Comparison of ENCODE assay signal across 8 cellular contexts in the genomic region with DNA sequence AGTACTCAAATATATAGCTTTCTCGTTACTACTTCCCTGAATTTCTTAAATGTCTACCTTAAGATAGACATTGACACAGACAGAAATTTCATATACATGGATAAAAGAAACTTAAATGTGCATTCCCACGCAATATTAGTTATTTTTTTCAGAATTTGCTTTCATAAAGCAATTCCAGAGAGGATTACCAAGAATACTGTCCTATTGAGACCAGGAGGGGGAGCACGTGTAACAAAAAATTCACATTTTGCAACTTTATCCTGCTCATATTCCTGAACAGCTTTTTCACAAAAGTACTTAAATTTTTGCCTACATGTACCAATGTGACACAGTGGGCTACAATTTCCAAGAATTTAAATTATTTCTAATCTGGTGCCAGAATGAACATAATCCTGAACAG. TPM values are rescaled to one million over a fixed set of nuclear protein-coding genes. Genes with fewer than 3 reads are reported as not detected.
DNase-seq lines count a peak whose midpoint lies in the region; ATAC-seq and TF ChIP-seq lines count a peak whose summit lies in the region.

No MANE protein-coding gene starts in this region.

- peak; percentile 1 for DNase-seq in NCI-H1436 (lab: John Stamatoyannopoulos, UW)
- DNase-seq in NCI-H1436 treated with DMSO at 0.1 percent for 48 hours (lab: John Stamatoyannopoulos, UW): no peak
- peak; percentile 58 for DNase-seq in NB4 (ENCODE audit: low read depth)
- DNase-seq in lower lobe of right lung: no peak
- no peak for DNase-seq in DMS153 (lab: John Stamatoyannopoulos, UW)
- no peak for DNase-seq in ureter (ENCODE audit: low spot score)

- H3K9me3 ChIP-seq in lower lobe of right lung: no peaks in the 10 kb centered on the region

- H3K36me3 ChIP-seq in lower lobe of right lung: peaks cover 88% of the 10 kb centered on the region

- ATAC-seq in lower lobe of right lung: no peak
- ATAC-seq in HG03159 (IDR thresholded peaks at IDR 0.05; ENCODE audit: unreplicated experiment): no peak

- H3K4me3 ChIP-seq in NB4 (ENCODE audit: low read depth, low read length) (no peak overlapping the region), lower lobe of right lung (no peak overlapping the region)

- H3K9me3 Mint-ChIP-seq in brain: peaks cover 2 to 7% (median 5%) of the 10 kb centered on the region in 5 experiments

- H3K4me1 Mint-ChIP-seq in brain: no peaks in the 10 kb centered on the region

- TF ChIP-seq POLR2A in NB4 (IDR thresholded peaks at IDR 0.05; ENCODE audit: extremely low read depth, insufficient read length): no peak

- intact Hi-C loops in lower lobe of right lung (cut with DNase I): loop anchor here (10.0 kb wide), 1 partner anchor 160 kb away; no protein-coding TSS in a partner anchor

- peaks cover 2% of the 10 kb centered on the region for H3K27me3 Mint-ChIP-seq in brain

- no peaks in the 10 kb centered on the region for H3K4me1 ChIP-seq in lower lobe of right lung

- no peak overlapping the region for H3K4me3 Mint-ChIP-seq in brain

- peak; percentile 54 for TF ChIP-seq CTCF in NB4 (IDR thresholded peaks at IDR 0.05; ENCODE audit: low read depth, low read length)
- peak; percentile 66 to 82 for TF ChIP-seq CTCF in brain (conservative IDR thresholded peaks at IDR 0.05)
- TF ChIP-seq CTCF in lower lobe of right lung (IDR thresholded peaks at IDR 0.05): peak; percentile 50

- H3K27ac ChIP-seq in lower lobe of right lung: no peak overlapping the region

- H3K36me3 Mint-ChIP-seq in brain: peaks cover 53% of the 10 kb centered on the region

- no peaks in the 10 kb centered on the region for H3K27me3 ChIP-seq in lower lobe of right lung (ENCODE audit: low read depth)

- H3K27ac Mint-ChIP-seq in brain: no peak overlapping the region

RNA-seq across cellular contexts. Expression of gene ERCC3, which starts 30.7 kb away (rescaled TPM):
- polyA plus RNA-seq in brain (ENCODE audit: insufficient read depth, low read depth, low replicate concordance): 27.5 TPM
- total RNA-seq in lower lobe of right lung: 34.7 TPM
- total RNA-seq in ureter: 44.5 TPM

Comparison
In these comparisons a context has a peak if more than half of its experiments do, and no peak if none do; other contexts are left out.
1. DNase-seq: peak in NCI-H1436 (single experiment) and NB4 (single experiment); none in NCI-H1436 treated with DMSO at 0.1 percent for 48 hours (single experiment), lower lobe of right lung (single experiment), DMS153 (single experiment) and ureter (single experiment).
2. Peak in every context shown above with its lines, with median percentiles within 50 percentile points of each other: CTCF ChIP-seq.